In genomic region chr11:117230286-117230961, GRCh38 we compare ENCODE assay signal across 8 cellular contexts. TPM values are rescaled to one million over a fixed set of nuclear protein-coding genes. Genes with fewer than 3 reads are reported as not detected.
DNase-seq lines count a peak whose midpoint lies in the region; ATAC-seq and TF ChIP-seq lines count a peak whose summit lies in the region.

No MANE protein-coding gene starts in this region.

- DNase-seq in GM10266 (ENCODE audit: extremely low spot score) = peak; percentile 46
- DNase-seq in PC-3 = peak; percentile 36
- DNase-seq in amniotic epithelial cell (ENCODE audit: low read depth) = peak; percentile 43
- DNase-seq in DMS53 treated with DMSO at 0.1 percent for 48 hours (lab: John Stamatoyannopoulos, UW; ENCODE audit: unreplicated experiment) = no peak
- DNase-seq in NCI-H1048 (lab: John Stamatoyannopoulos, UW) = no peak
- no peak for DNase-seq in neuronal stem cell (ENCODE audit: low spot score)

- WGBS in neuronal stem cell (ENCODE audit: extremely low coverage in 2 of 2, insufficient read length in 2 of 2, insufficient replicate concordance in 1 of 2), 2 donors = no CpG with 5 or more reads among the region's 12 CpGs

- H3K23ac ChIP-seq in neuronal stem cell (ENCODE audit: low read depth, low read length, poor library complexity) = no peak overlapping the region

- no peak overlapping the region for H2BK5ac ChIP-seq in neuronal stem cell (ENCODE audit: low read length)

- TF ChIP-seq EP300 in neural cell (conservative IDR thresholded peaks at IDR 0.05; ENCODE audit: poor library complexity, severe bottlenecking) = no peak

- intact Hi-C loops in PC-3 (cut with micrococcal nuclease) = loop anchor here (2.0 to 10.0 kb wide), 2 partner anchors 52 to 376 kb away; partner anchors contain the start of gene SIDT2

- TF ChIP-seq RAD21 in neural cell (conservative IDR thresholded peaks at IDR 0.05) = no peak

- H4K20me1 ChIP-seq in PC-3 (ENCODE audit: low read length) = no peaks in the 10 kb centered on the region
- no peaks in the 10 kb centered on the region for H4K20me1 ChIP-seq in neural cell (ENCODE audit: insufficient read depth)

- H3K4me2 ChIP-seq in PC-3 (ENCODE audit: low read length) (peak overlapping the region; percentile 88), neural cell (ENCODE audit: low read length) (peak overlapping the region; percentile 96), neuronal stem cell (ENCODE audit: insufficient read depth, low read length, poor library complexity, severe bottlenecking) (no peak overlapping the region)

- no peak overlapping the region for H4K91ac ChIP-seq in neuronal stem cell (ENCODE audit: low read depth, low read length, poor library complexity)

- H3K79me1 ChIP-seq in neuronal stem cell (ENCODE audit: low read depth, low read length) = peaks cover 4% of the 10 kb centered on the region

- H3K9me3 ChIP-seq in PC-3 (ENCODE audit: low read length) (no peaks in the 10 kb centered on the region), neural cell (ENCODE audit: low read length) (no peaks in the 10 kb centered on the region), neuronal stem cell (replicated peaks in 1 of 2; ENCODE audit: control insufficient read depth in 2 of 2, insufficient read depth in 1 of 2, low read depth in 1 of 2, low read length in 2 of 2) (no peaks in the 10 kb centered on the region)

- H3K36me3 ChIP-seq in PC-3 (ENCODE audit: low read depth, low read length) (peaks cover 17% of the 10 kb centered on the region; the same call in 1 of the 2 replicates), neural cell (ENCODE audit: insufficient read depth, low read length) (no peaks in the 10 kb centered on the region), neuronal stem cell (replicated peaks in 1 of 2; ENCODE audit: control insufficient read depth in 2 of 2, insufficient read depth in 2 of 2, low read length in 2 of 2) (peaks cover 13 to 43% of the 10 kb centered on the region in 2 donors)

- no TSS peak for BruUV-seq in PC-3 (replicated peaks; lab: Mats Ljungman, UMichigan)

- CTCF ChIA-PET in PC-3 (lab: Charles Lee) = interaction anchor here (1.1 kb wide), 1 partner anchor 52 kb away, joined by 3 read pairs; the partner anchor contains the start of gene SIDT2

- POLR2A ChIA-PET in PC-3 (lab: Charles Lee; ENCODE audit: unreplicated experiment) = no interaction called here

- H3K9me2 ChIP-seq in PC-3 (replicated peaks; ENCODE audit: low read length) (no peaks in the 10 kb centered on the region), neural cell (ENCODE audit: insufficient read depth, low read length) (no peaks in the 10 kb centered on the region)

- no peak overlapping the region for H2AK5ac ChIP-seq in neuronal stem cell (ENCODE audit: low read depth, low read length)

- H2BK12ac ChIP-seq in neuronal stem cell (ENCODE audit: low read length) = no peak overlapping the region

- H3K79me2 ChIP-seq in PC-3 (ENCODE audit: low read length) (peaks cover 36% of the 10 kb centered on the region), neural cell (replicated peaks; ENCODE audit: insufficient read depth, low read length) (peaks cover 43% of the 10 kb centered on the region)

- no peak overlapping the region for H3K27ac ChIP-seq in PC-3 (ENCODE audit: low read length)
- H3K27ac ChIP-seq in neural cell (ENCODE audit: low read length) = no peak overlapping the region
- no peak overlapping the region for H3K27ac ChIP-seq in neuronal stem cell (replicated peaks; ENCODE audit: low read length)

- H3K4me3 ChIP-seq in PC-3 (ENCODE audit: low read length) (peak overlapping the region; percentile 86), neural cell (ENCODE audit: low read length) (peak overlapping the region; percentile 95), neuronal stem cell (ENCODE audit: low read length in 2 of 2) (peak overlapping the region in 1 of 2 donors; percentile 99)

- H3F3A ChIP-seq in PC-3 (ENCODE audit: low read length, unreplicated experiment) = no peaks in the 10 kb centered on the region
- H3F3A ChIP-seq in neural cell (ENCODE audit: insufficient read depth, low read length, poor library complexity, severe bottlenecking) = no peaks in the 10 kb centered on the region

- H3K4me1 ChIP-seq in PC-3 (ENCODE audit: insufficient read depth, low read length) = peaks cover 23% of the 10 kb centered on the region
- H3K4me1 ChIP-seq in neuronal stem cell (ENCODE audit: control insufficient read depth in 2 of 2, insufficient read depth in 1 of 2, low read depth in 1 of 2, low read length in 2 of 2) = peaks cover 1 to 6% of the 10 kb centered on the region in 2 donors

- H3K18ac ChIP-seq in neuronal stem cell (ENCODE audit: low read length) = no peak overlapping the region

- H4K8ac ChIP-seq in neuronal stem cell (ENCODE audit: low read depth, low read length) = no peak overlapping the region

- no peak overlapping the region for H3K4ac ChIP-seq in neuronal stem cell (ENCODE audit: low read length)

- ATAC-seq in PC-3 (no peak), GM18873 (IDR thresholded peaks at IDR 0.05; ENCODE audit: low FRiP score, unreplicated experiment) (no peak)

- H3K9ac ChIP-seq in PC-3 (ENCODE audit: low read length) (peak overlapping the region; percentile 82), neural cell (ENCODE audit: low read length) (peak overlapping the region; percentile 99), neuronal stem cell (ENCODE audit: low read depth, low read length, poor library complexity) (no peak overlapping the region)

- no peak overlapping the region for H2AFZ ChIP-seq in PC-3 (ENCODE audit: low read length)
- no peak overlapping the region for H2AFZ ChIP-seq in neural cell (ENCODE audit: low read depth, low read length)
- no peak overlapping the region for H2AFZ ChIP-seq in neuronal stem cell (ENCODE audit: low read length)

- no peak overlapping the region for H3K14ac ChIP-seq in neuronal stem cell (ENCODE audit: low read length)

- no peak overlapping the region for H2BK15ac ChIP-seq in neuronal stem cell (ENCODE audit: low read length)

- H2BK120ac ChIP-seq in neuronal stem cell (ENCODE audit: low read depth, low read length) = no peak overlapping the region

- TF ChIP-seq CTCF in GM10266 (IDR thresholded peaks at IDR 0.05; ENCODE audit: control insufficient read depth, insufficient read depth, low read depth, missing control alignments) = no peak
- no peak for TF ChIP-seq CTCF in PC-3 (conservative IDR thresholded peaks at IDR 0.05; ENCODE audit: low read depth, low read length)
- no peak for TF ChIP-seq CTCF in neural cell (IDR thresholded peaks at IDR 0.05; ENCODE audit: poor library complexity, severe bottlenecking)

- H3K27me3 ChIP-seq in PC-3 (ENCODE audit: low read length) (no peaks in the 10 kb centered on the region), neural cell (ENCODE audit: insufficient read depth, low read depth, low read length) (no peaks in the 10 kb centered on the region), neuronal stem cell (ENCODE audit: control insufficient read depth in 3 of 3, insufficient read depth in 3 of 3, low read depth in 1 of 3, low read length in 3 of 3) (no peaks in the 10 kb centered on the region)

TF ChIP-seq in neural cell, 6 proteins besides CTCF, POLR2A, EP300 and RAD21:
- TF ChIP-seq MXI1 (conservative IDR thresholded peaks at IDR 0.05; ENCODE audit: poor library complexity, severe bottlenecking) (no peak), EZH2 (IDR thresholded peaks at IDR 0.05; ENCODE audit: borderline replicate concordance, insufficient read depth, low read length, poor library complexity, severe bottlenecking) (no peak), POLR2AphosphoS5 (IDR thresholded peaks at IDR 0.05) (no peak), TAF1 (IDR thresholded peaks at IDR 0.05; ENCODE audit: low read depth) (no peak), SMC3 (conservative IDR thresholded peaks at IDR 0.05; ENCODE audit: poor library complexity) (no peak), REST (IDR thresholded peaks at IDR 0.05; ENCODE audit: borderline replicate concordance) (no peak)

RNA-seq across cellular contexts. Expression of gene PCSK7, which starts 1.4 kb away (rescaled TPM):
- total RNA-seq in PC-3 (2014; rRNA removed) = 43.6 and 55.1 TPM in 2 replicates
- 44.4 and 61.4 TPM in 2 replicates for polyA plus RNA-seq in neural cell
- polyA minus RNA-seq in neural cell = 43.1 and 45.8 TPM in 2 replicates
- polyA plus RNA-seq in neuronal stem cell (2013, experiment 1 of 2) = 12.7 TPM
- 12.2 TPM for polyA plus RNA-seq in neuronal stem cell (2013, experiment 2 of 2)

RNA-seq across cellular contexts. Expression of gene RNF214, which starts 2.0 kb away (rescaled TPM):
- 7.4 TPM in 2 replicates for total RNA-seq in PC-3 (2014; rRNA removed)
- polyA plus RNA-seq in neural cell = 6.7 and 7.6 TPM in 2 replicates
- polyA minus RNA-seq in neural cell = 22.9 and 26.6 TPM in 2 replicates
- 20.9 TPM for polyA plus RNA-seq in neuronal stem cell (2013, experiment 1 of 2)
- 21.5 TPM for polyA plus RNA-seq in neuronal stem cell (2013, experiment 2 of 2)

RNA-seq across cellular contexts. Expression of gene TAGLN, which starts 31.3 kb away (rescaled TPM):
- total RNA-seq in PC-3 (2014; rRNA removed) = 8.0 and 10.3 TPM in 2 replicates
- 15.7 and 22.9 TPM in 2 replicates for polyA plus RNA-seq in neural cell
- 6.3 and 6.4 TPM in 2 replicates for polyA minus RNA-seq in neural cell
- polyA plus RNA-seq in neuronal stem cell (2013, experiment 1 of 2) = 159 TPM
- polyA plus RNA-seq in neuronal stem cell (2013, experiment 2 of 2) = 154 TPM

RNA-seq across cellular contexts. Expression of gene SIDT2, which starts 51.9 kb away (rescaled TPM):
- total RNA-seq in PC-3 (2014; rRNA removed) = 13.6 and 22.7 TPM in 2 replicates
- 11.1 and 11.8 TPM in 2 replicates for polyA plus RNA-seq in neural cell
- 19.9 and 29.2 TPM in 2 replicates for polyA minus RNA-seq in neural cell
- 16.9 TPM for polyA plus RNA-seq in neuronal stem cell (2013, experiment 1 of 2)
- 17.7 TPM for polyA plus RNA-seq in neuronal stem cell (2013, experiment 2 of 2)

Comparison
In these comparisons a context has a peak if more than half of its experiments do, and no peak if none do; other contexts are left out.
1. DNase-seq: peak in GM10266 (single experiment), PC-3 (single experiment) and amniotic epithelial cell (single experiment); none in DMS53 treated with DMSO at 0.1 percent for 48 hours (single experiment), NCI-H1048 (single experiment) and neuronal stem cell (single experiment).